ENCODE assay signal across 19 cellular contexts in genomic region chr16:619476-620100, GRCh38. TPM values are rescaled to one million over a fixed set of nuclear protein-coding genes. Genes with fewer than 3 reads are reported as not detected.
DNase-seq lines count a peak whose midpoint lies in the region; ATAC-seq, FAIRE-seq and TF ChIP-seq lines count a peak whose summit lies in the region.
"Had no signal": no experiment of that assay in that cellular context is flagged by ENCODE, and none has a peak within 500 bp of the region (broad histone marks: within the 10 kb centered on the region; RNA-seq: fewer than 3 reads in every experiment).

No MANE protein-coding gene starts in this region.

- peak; percentile 56 for DNase-seq in H7
- peak; percentile 88 for DNase-seq in cerebellum (ENCODE audit: low spot score)
- DNase-seq in mesenchymal stem cell: no peak
- peak; percentile 64 for DNase-seq in spleen
- DNase-seq in stimulated activated naive CD8-positive, alpha-beta T cell treated with anti-CD3 and anti-CD28 coated beads, Interleukin-15, Interleukin-2, amounts not matched to agents 100 U/mL and 50 U/mL, for 24 hours: no peak
- DNase-seq in frontal cortex (ENCODE audit: low spot score in 2 of 2): no peak
- DNase-seq in NCI-H1417 (lab: John Stamatoyannopoulos, UW): no peak
- DNase-seq: Calu3; CD4-positive, alpha-beta T cell; DMS 273 treated with DMSO at 0.1 percent for 48 hours; GOT3 had no signal

- FAIRE-seq in frontal cortex (lab: Jason Lieb, UNC): no peak
- FAIRE-seq: A204.1, GM12878, GM18507, HepG2, HTR-8/SVneo had no signal

- no peak overlapping the region for H3K9ac ChIP-seq in mesenchymal stem cell (ENCODE audit: low read length)

- H3K4me1 ChIP-seq in mesenchymal stem cell (ENCODE audit: control insufficient read depth, insufficient read depth, low read depth, low read length) (peaks cover 11% of the 10 kb centered on the region), spleen (no peaks in the 10 kb centered on the region)
- H3K4me1 ChIP-seq: HAP-1 had no signal

- no peak for TF ChIP-seq POLR2A in spleen (IDR thresholded peaks at IDR 0.05)

- WGBS in mesenchymal stem cell: 95% methylated on average over 20 of the region's 20 CpGs
- 91 to 94% (median 92%) methylated on average over 17 to 20 of the region's 20 CpGs for WGBS in spleen, 5 donors

- no peak overlapping the region for H2AFZ ChIP-seq in mesenchymal stem cell (ENCODE audit: low read depth, low read length)

- intact Hi-C loops in spleen (cut with DNase I; ENCODE audit: low total_unique reads): no loop called here

- H3K27ac ChIP-seq in mesenchymal stem cell (ENCODE audit: low read length, poor library complexity, severe bottlenecking): no peak overlapping the region
- no peak overlapping the region for H3K27ac ChIP-seq in spleen

- no peak overlapping the region for H4K91ac ChIP-seq in mesenchymal stem cell (ENCODE audit: low read length)

- no peak overlapping the region for H2AK5ac ChIP-seq in mesenchymal stem cell (ENCODE audit: low read length, severe bottlenecking)

- no peak overlapping the region for H3K4ac ChIP-seq in mesenchymal stem cell (ENCODE audit: low read depth in 1 of 2, low read length in 2 of 2)

- H3K4me3 ChIP-seq in H7 (ENCODE audit: insufficient read depth, low read depth, low read length) (no peak overlapping the region), mesenchymal stem cell (ENCODE audit: insufficient read depth in 1 of 2, low read depth in 1 of 2, low read length in 2 of 2) (peak overlapping the region in 1 of 2 experiments; percentile 19), spleen (no peak overlapping the region)
- H3K4me3 ChIP-seq: GM12878, HAP-1 had no signal

- no peak overlapping the region for H2BK5ac ChIP-seq in mesenchymal stem cell (ENCODE audit: low read depth, low read length, poor library complexity, severe bottlenecking)

- peak overlapping the region; percentile 36 for H4K8ac ChIP-seq in mesenchymal stem cell (ENCODE audit: low read length)

- H3K36me3 ChIP-seq in H7 (replicated peaks; ENCODE audit: control insufficient read depth, insufficient read depth, low read length) (no peaks in the 10 kb centered on the region), mesenchymal stem cell (ENCODE audit: control insufficient read depth in 1 of 2, insufficient read depth in 2 of 2, low read depth in 1 of 2, low read length in 2 of 2) (peaks cover 0 to 33% of the 10 kb centered on the region in 2 experiments), spleen (peaks cover 0 to 43% (median 5%) of the 10 kb centered on the region in 6 donors)
- H3K36me3 ChIP-seq: HAP-1 had no signal

- no peak overlapping the region for H3K14ac ChIP-seq in mesenchymal stem cell (ENCODE audit: low read length in 2 of 2)

- ATAC-seq in GM21381 (IDR thresholded peaks at IDR 0.05; ENCODE audit: unreplicated experiment): no peak
- no peak for ATAC-seq in stimulated activated naive CD8-positive, alpha-beta T cell treated with anti-CD3 and anti-CD28 coated beads, Interleukin-15, Interleukin-2, amounts not matched to agents 100 U/mL and 50 U/mL, for 24 hours
- ATAC-seq: GM12878, HepG2 had no signal

- no peak overlapping the region for H2BK15ac ChIP-seq in mesenchymal stem cell (ENCODE audit: low read depth, poor library complexity, severe bottlenecking)

- H2BK12ac ChIP-seq in mesenchymal stem cell (ENCODE audit: low read length in 2 of 2): no peak overlapping the region

- no peak overlapping the region for H3K18ac ChIP-seq in mesenchymal stem cell (ENCODE audit: low read depth in 1 of 2, low read length in 2 of 2)

- H3K27me3 ChIP-seq in H7 (ENCODE audit: control insufficient read depth, insufficient read depth, low read length) (no peaks in the 10 kb centered on the region), mesenchymal stem cell (ENCODE audit: control insufficient read depth in 1 of 2, insufficient read depth in 1 of 2, low read length in 2 of 2) (no peaks in the 10 kb centered on the region), spleen (replicated peaks in 1 of 7) (no peaks in the 10 kb centered on the region)

- no peak overlapping the region for H3K23ac ChIP-seq in mesenchymal stem cell (ENCODE audit: low read length in 2 of 2)

- no peak overlapping the region for H3K4me2 ChIP-seq in mesenchymal stem cell (ENCODE audit: low read length, poor library complexity, severe bottlenecking)

- no peak overlapping the region for H2BK120ac ChIP-seq in mesenchymal stem cell (ENCODE audit: low read depth, low read length)

- TF ChIP-seq CTCF in spleen (IDR thresholded peaks at IDR 0.05 in 8 of 11, conservative IDR thresholded peaks at IDR 0.05 in 3 of 11): no peak

- H3K9me3 ChIP-seq in mesenchymal stem cell (ENCODE audit: control insufficient read depth, low read length) (no peaks in the 10 kb centered on the region), spleen (no peaks in the 10 kb centered on the region)
- H3K9me3 ChIP-seq: HAP-1 had no signal

- H3K79me1 ChIP-seq in mesenchymal stem cell (replicated peaks; ENCODE audit: low read length, poor library complexity, severe bottlenecking): peaks cover 48% of the 10 kb centered on the region

RNA-seq across cellular contexts. Expression of gene WFIKKN1, which starts 11.2 kb away (rescaled TPM):
- 4.5 and 5.5 TPM in 2 replicates for total RNA-seq in H7 (2014; rRNA removed; shearing (Covaris generic))
- total RNA-seq in cerebellum (0.54 TPM), spleen (1 to 10 TPM in 3 of 7 donors, under 1 TPM in 4; 0.49 to 1.5 (median 0.95) TPM), frontal cortex (0.41 TPM)
- 0.15 TPM for polyA plus RNA-seq in mesenchymal stem cell (2013, experiment 1 of 2)
- polyA plus RNA-seq in mesenchymal stem cell (2013, experiment 2 of 2): 0.23 TPM
- polyA plus RNA-seq in spleen: 1 to 10 TPM in 1 of 3 donors, under 1 TPM in 2; 0.15 to 1.8 (median 0.30) TPM
- total RNA-seq: Daoy had no signal

RNA-seq across cellular contexts. Expression of gene METTL26, which starts 16.5 kb away (rescaled TPM):
- total RNA-seq in H7 (2014; rRNA removed; shearing (Covaris generic)): 129 and 135 TPM in 2 replicates
- 23.8 TPM for total RNA-seq in cerebellum
- polyA plus RNA-seq in mesenchymal stem cell (2013, experiment 1 of 2): 58.3 TPM
- polyA plus RNA-seq in mesenchymal stem cell (2013, experiment 2 of 2): 56.5 TPM
- 10 to 100 TPM; 39.6 to 78.4 (median 46.0) TPM for total RNA-seq in spleen
- 100 to 1,000 TPM; 114 to 165 (median 133) TPM for polyA plus RNA-seq in spleen
- 31.8 TPM for total RNA-seq in frontal cortex

RNA-seq across cellular contexts. Expression of gene MCRIP2, which starts 22.0 kb away (rescaled TPM):
- total RNA-seq in H7 (2014; rRNA removed; shearing (Covaris generic)): 71.5 and 83.1 TPM in 2 replicates
- total RNA-seq in cerebellum: 6.0 TPM
- 27.2 TPM for polyA plus RNA-seq in mesenchymal stem cell (2013, experiment 1 of 2)
- polyA plus RNA-seq in mesenchymal stem cell (2013, experiment 2 of 2): 29.7 TPM
- total RNA-seq in spleen: 10 to 100 TPM; 23.6 to 45.8 (median 36.1) TPM
- polyA plus RNA-seq in spleen: 100 to 1,000 TPM in 1 of 3 donors, 10 to 100 TPM in 2; 56.5 to 106 (median 80.8) TPM
- 9.8 TPM for total RNA-seq in frontal cortex

RNA-seq across cellular contexts. Expression of gene WDR90, which starts 29.6 kb away (rescaled TPM):
- total RNA-seq in H7 (2014; rRNA removed; shearing (Covaris generic)): 35.3 and 38.3 TPM in 2 replicates
- total RNA-seq in cerebellum (23.7 TPM), spleen (10 to 100 TPM in 6 of 7 donors, 1 to 10 TPM in 1; 7.9 to 30.2 (median 16.7) TPM), frontal cortex (8.2 TPM)
- 7.4 TPM for polyA plus RNA-seq in mesenchymal stem cell (2013, experiment 1 of 2)
- 6.5 TPM for polyA plus RNA-seq in mesenchymal stem cell (2013, experiment 2 of 2)
- 10 to 100 TPM; 10.3 to 25.1 (median 22.1) TPM for polyA plus RNA-seq in spleen

RNA-seq across cellular contexts. Expression of gene RAB40C, which starts 29.7 kb away (rescaled TPM):
- 26.3 and 26.4 TPM in 2 replicates for total RNA-seq in H7 (2014; rRNA removed; shearing (Covaris generic))
- total RNA-seq in cerebellum (15.9 TPM), spleen (10 to 100 TPM; 12.9 to 21.6 (median 15.3) TPM), frontal cortex (25.3 TPM)
- polyA plus RNA-seq in mesenchymal stem cell (2013, experiment 1 of 2): 11.2 TPM
- polyA plus RNA-seq in mesenchymal stem cell (2013, experiment 2 of 2): 12.0 TPM
- polyA plus RNA-seq in spleen: 10 to 100 TPM in 2 of 3 donors, 1 to 10 TPM in 1; 8.1 to 20.9 (median 11.0) TPM

Comparison
In these comparisons a context has a peak if more than half of its experiments do, and no peak if none do; other contexts are left out.
1. DNase-seq: peak in H7 (single experiment), cerebellum (single experiment) and spleen (single experiment); none in mesenchymal stem cell (single experiment), stimulated activated naive CD8-positive, alpha-beta T cell treated with anti-CD3 and anti-CD28 coated beads, Interleukin-15, Interleukin-2, amounts not matched to agents 100 U/mL and 50 U/mL, for 24 hours (single experiment), frontal cortex (0 of 2) and NCI-H1417 (0 of 3).